Comparison of ENCODE assay signal across 15 cellular contexts in genomic region chr11:126697937-126698336, GRCh38.
"Had no signal": no experiment of that assay in that cellular context is flagged by ENCODE, and none has a peak within 500 bp of the region (broad histone marks: within the 10 kb centered on the region; RNA-seq: fewer than 3 reads in every experiment).

No MANE protein-coding gene starts in this region.

- H3K4me1 ChIP-seq: foreskin keratinocyte, right atrium auricular region, stomach, vagina had no signal

- H3K27ac ChIP-seq: coronary artery, foreskin keratinocyte, right atrium auricular region, stomach, vagina had no signal

- H3K4me3 ChIP-seq: coronary artery, lung, right atrium auricular region, stomach, vagina had no signal

- ATAC-seq: foreskin keratinocyte; left colon; natural killer cell treated with Interleukin-12 subunit alpha and Interleukin-12 subunit beta and Interleukin-15 and Interleukin-18, amount 100 ng/mL, for 72 hours; stimulated activated effector memory CD8-positive, alpha-beta T cell treated with anti-CD3 and anti-CD28 coated beads, Interleukin-12 subunit alpha, Interleukin-12 subunit beta, amount 100 ng/mL, for 72 hours; T-helper 17 cell had no signal

- H3K36me3 ChIP-seq: right atrium auricular region, stomach, vagina had no signal

- H3K27me3 ChIP-seq: foreskin keratinocyte, right atrium auricular region, vagina had no signal

- DNase-seq: activated CD4-positive, alpha-beta T cell treated with anti-CD3 and anti-CD28 coated beads, Interleukin-2, amount 50 U/mL, for 4 hours; foreskin keratinocyte; glutamatergic neuron; islet precursor cell; left colon; occipital lobe; stimulated activated CD4-positive, alpha-beta T cell treated with anti-CD3 and anti-CD28 coated beads, Interleukin-4, amount 100 ng/mL, for 24 hours; stomach; T-helper 17 cell had no signal

- H3K9me3 ChIP-seq: right atrium auricular region, vagina had no signal
